19 cellular contexts compared by ENCODE assay signal in genomic region chr13:98429081-98429480, GRCh38.
"Had no signal": no experiment of that assay in that cellular context is flagged by ENCODE, and none has a peak within 500 bp of the region (broad histone marks: within the 10 kb centered on the region; RNA-seq: fewer than 3 reads in every experiment).

No MANE protein-coding gene starts in this region.

- H3K27me3 ChIP-seq: foreskin keratinocyte, hepatocyte, thyroid gland, upper lobe of right lung, vagina had no signal

- H3K27me3 Mint-ChIP-seq: dendritic cell treated with granulocyte-macrophage colony-stimulating factor and Interleukin-4, amounts not matched to agents 40 ng/mL and 50 ng/mL, for 4 days had no signal

- H3K9me3 Mint-ChIP-seq: dendritic cell treated with granulocyte-macrophage colony-stimulating factor and Interleukin-4, amounts not matched to agents 40 ng/mL and 50 ng/mL, for 4 days; effector memory CD8-positive, alpha-beta T cell; natural killer cell treated with Interleukin-12 subunit alpha and Interleukin-12 subunit beta and Interleukin-15 and Interleukin-18, amount 100 ng/mL, for 72 hours had no signal

- H3K9me3 ChIP-seq: thyroid gland, upper lobe of right lung, vagina had no signal

- H3K27ac Mint-ChIP-seq: dendritic cell treated with granulocyte-macrophage colony-stimulating factor and Interleukin-4, amounts not matched to agents 40 ng/mL and 50 ng/mL, for 4 days; effector memory CD8-positive, alpha-beta T cell; natural killer cell treated with Interleukin-12 subunit alpha and Interleukin-12 subunit beta and Interleukin-15 and Interleukin-18, amount 100 ng/mL, for 72 hours had no signal

- H3K4me3 Mint-ChIP-seq: dendritic cell treated with granulocyte-macrophage colony-stimulating factor and Interleukin-4, amounts not matched to agents 40 ng/mL and 50 ng/mL, for 4 days; effector memory CD8-positive, alpha-beta T cell; natural killer cell treated with Interleukin-12 subunit alpha and Interleukin-12 subunit beta and Interleukin-15 and Interleukin-18, amount 100 ng/mL, for 72 hours had no signal

- H3K36me3 Mint-ChIP-seq: natural killer cell treated with Interleukin-12 subunit alpha and Interleukin-12 subunit beta and Interleukin-15 and Interleukin-18, amount 100 ng/mL, for 72 hours had no signal

- DNase-seq: effector memory CD8-positive, alpha-beta T cell; erythroblast; foreskin keratinocyte; head of caudate nucleus; left colon; left ventricle myocardium superior; mesenchymal stem cell; midbrain; right cardiac atrium; stimulated activated CD4-positive, alpha-beta T cell treated with anti-CD3 and anti-CD28 coated beads, Interleukin-2, amount 100 ng/mL, for 48 hours; stimulated activated naive CD4-positive, alpha-beta T cell treated with Interleukin-2 at 50 U/mL for 16 hours; thyroid gland; upper lobe of right lung had no signal

- H3K4me3 ChIP-seq: hepatocyte, lung, smooth muscle cell, thyroid gland, upper lobe of right lung, vagina had no signal

- H3K4me1 ChIP-seq: foreskin keratinocyte, upper lobe of right lung, vagina had no signal

- H3K27ac ChIP-seq: foreskin keratinocyte, hepatocyte, upper lobe of right lung, vagina had no signal
